ENCODE assay signal across 10 cellular contexts in the genomic region with DNA sequence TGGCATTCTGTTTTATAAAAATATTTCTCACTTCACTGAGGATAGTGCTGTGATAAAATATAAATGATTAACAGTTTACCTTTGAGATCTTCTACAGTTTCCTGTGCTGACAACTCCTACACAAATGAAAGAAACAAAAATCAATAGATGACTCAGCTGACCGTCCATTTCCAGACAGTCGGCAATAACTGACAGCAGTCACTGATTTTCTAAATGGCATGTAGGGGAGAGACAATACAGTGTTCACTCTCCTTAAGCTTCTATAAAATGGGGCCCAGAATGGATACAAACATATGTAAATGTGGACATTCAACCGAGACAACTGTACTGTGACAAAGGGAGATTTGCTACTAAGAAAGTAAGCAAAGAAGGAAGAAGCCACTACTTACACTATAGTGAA. TPM values are rescaled to one million over a fixed set of nuclear protein-coding genes. Genes with fewer than 3 reads are reported as not detected.
A peak's percentile ranks its signal among the peaks of the same experiment; 100 is the strongest.
DNase-seq lines count a peak whose midpoint lies in the region; ATAC-seq and TF ChIP-seq lines count a peak whose summit lies in the region.
"Had no signal": no experiment of that assay in that cellular context is flagged by ENCODE, and none has a peak within 500 bp of the region (broad histone marks: within the 10 kb centered on the region; RNA-seq: fewer than 3 reads in every experiment).

No MANE protein-coding gene starts in this region.

- H3K4me3 ChIP-seq in lower leg skin (ENCODE audit: low read depth, poor library complexity, severe bottlenecking), result no peak overlapping the region

- H3K36me3 Mint-ChIP-seq in activated T-cell treated with anti-CD3 and anti-CD28 coated beads, Interleukin-2, amount 50 U/mL, for 72 hours (ENCODE audit: insufficient read depth in 2 of 2), result peaks cover 3 to 11% of the 10 kb centered on the region in 2 donors

- DNase-seq in activated T-cell treated with anti-CD3 and anti-CD28 coated beads, Interleukin-2, amount 50 U/mL, for 72 hours, result no peak
- DNase-seq in activated T-cell treated with anti-CD3 and anti-CD28 coated beads for 4 hours, result no peak
- peak; percentile 12 for DNase-seq in retina
- DNase-seq in NOMO-1 treated with DMSO at 0.1 percent for 48 hours (lab: John Stamatoyannopoulos, UW; ENCODE audit: unreplicated experiment), result no peak
- DNase-seq in omental fat pad (ENCODE audit: low spot score), result no peak
- DNase-seq in lower leg skin (ENCODE audit: low spot score in 2 of 2), result no peak
- DNase-seq: activated CD4-positive, alpha-beta T cell treated with anti-CD3 and anti-CD28 coated beads for 48 hours; NCI-H69 had no signal

- no peak for TF ChIP-seq CTCF in omental fat pad (IDR thresholded peaks at IDR 0.05)
- no peak for TF ChIP-seq CTCF in lower leg skin (IDR thresholded peaks at IDR 0.05)

- no peaks in the 10 kb centered on the region for H3K27me3 Mint-ChIP-seq in activated T-cell treated with anti-CD3 and anti-CD28 coated beads, Interleukin-2, amount 50 U/mL, for 72 hours (ENCODE audit: low read depth)

- H3K27ac Mint-ChIP-seq in activated T-cell treated with anti-CD3 and anti-CD28 coated beads, Interleukin-2, amount 50 U/mL, for 72 hours, result peak overlapping the region; percentile 62

- no peak for TF ChIP-seq POLR2A in lower leg skin (IDR thresholded peaks at IDR 0.05)

- H3K4me3 Mint-ChIP-seq in activated T-cell treated with anti-CD3 and anti-CD28 coated beads, Interleukin-2, amount 50 U/mL, for 72 hours, result peak overlapping the region in 1 of 2 donors; percentile 64

- WGBS in lower leg skin, 2 donors, result 88 to 91% methylated on average over 3 of the region's 3 CpGs

- H3K4me1 Mint-ChIP-seq in activated T-cell treated with anti-CD3 and anti-CD28 coated beads, Interleukin-2, amount 50 U/mL, for 72 hours (ENCODE audit: low read depth), result peaks cover 8% of the 10 kb centered on the region

- intact Hi-C loops in lower leg skin (cut with DNase I; ENCODE audit: low total_unique reads), result no loop called here

- ATAC-seq in activated T-cell treated with anti-CD3 and anti-CD28 coated beads, Interleukin-2, amount 50 U/mL, for 72 hours (replicated peaks in 1 of 2), result peak in 1 of 2 donors; percentile 71
- ATAC-seq in HG02588 (IDR thresholded peaks at IDR 0.05; ENCODE audit: unreplicated experiment), result peak; percentile 94
- peak; percentile 99 for ATAC-seq in HG03571 (IDR thresholded peaks at IDR 0.05; ENCODE audit: unreplicated experiment)
- no peak for ATAC-seq in omental fat pad (ENCODE audit: low FRiP score)

- H3K9me3 Mint-ChIP-seq in activated T-cell treated with anti-CD3 and anti-CD28 coated beads, Interleukin-2, amount 50 U/mL, for 72 hours, result no peaks in the 10 kb centered on the region

RNA-seq across cellular contexts. Expression of gene PCNX2, which starts 34.3 kb away (rescaled TPM):
- total RNA-seq in activated T-cell treated with anti-CD3 and anti-CD28 coated beads, Interleukin-2, amount 50 U/mL, for 72 hours, result 10 to 100 TPM; 26.2 to 28.6 TPM
- 10 to 100 TPM in 2 of 4 donors, 1 to 10 TPM in 2; 7.3 to 16.6 (median 12.7) TPM for total RNA-seq in omental fat pad
- total RNA-seq in lower leg skin, result 10 to 100 TPM in 2 of 4 donors, 1 to 10 TPM in 2; 5.0 to 12.5 (median 9.6) TPM
